ENCODE assay signal across 4 cellular contexts in the genomic region with DNA sequence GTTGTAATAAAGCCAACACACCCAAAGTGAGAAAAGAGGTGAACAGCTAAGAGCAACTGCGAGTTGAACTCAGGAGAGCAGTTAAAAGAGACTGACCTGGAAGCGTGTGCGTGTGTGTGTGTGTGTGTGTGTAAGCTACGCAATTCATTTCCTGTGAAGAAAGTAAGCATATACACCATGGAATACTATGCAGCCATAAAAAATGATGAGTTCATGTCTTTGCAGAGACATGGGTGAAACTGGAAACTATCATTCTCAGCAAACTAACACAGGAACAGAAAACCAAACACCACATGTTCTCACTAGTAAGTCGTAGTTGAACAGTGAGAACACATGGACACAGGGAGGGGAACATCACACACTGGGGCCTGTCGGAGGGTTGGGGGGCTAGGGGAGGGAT.
A peak's percentile ranks its signal among the peaks of the same experiment; 100 is the strongest.
TF ChIP-seq lines count a peak whose summit lies in the region.

No MANE protein-coding gene starts in this region.

TF ChIP-seq in HEK293, 187 proteins besides CTCF, POLR2A, EP300 and RAD21:
- peak; percentile 94 for TF ChIP-seq ZNF146 (tag by site-specific recombination; IDR thresholded peaks at IDR 0.05)

TF ChIP-seq in K562, 482 proteins besides CTCF, POLR2A, EP300 and RAD21:
- TF ChIP-seq RBM25 (IDR thresholded peaks at IDR 0.05; ENCODE audit: low read depth, low read length, severe bottlenecking) (peak; percentile 21), BCOR (IDR thresholded peaks at IDR 0.05) (0 out of 2 replicates have a peak, but pooled peaks have one; percentile 12), ZNF146 (CRISPR knock-in tag; IDR thresholded peaks at IDR 0.05; ENCODE audit: unreplicated experiment) (peak; percentile 87), KDM1A (IDR thresholded peaks at IDR 0.05) (0 out of 4 replicates have a peak, but pooled peaks of 1 of the 2 experiments have one; percentile 25)

TF ChIP-seq in H1, 55 proteins besides CTCF, POLR2A, EP300 and RAD21:
- TF ChIP-seq KDM1A (IDR thresholded peaks at IDR 0.05; ENCODE audit: borderline replicate concordance, low read length): peak; percentile 33; the same call in 1 of the 2 replicates

TF ChIP-seq in HepG2, 621 proteins besides CTCF, POLR2A, EP300 and RAD21:
- TF ChIP-seq, protein P1, sequence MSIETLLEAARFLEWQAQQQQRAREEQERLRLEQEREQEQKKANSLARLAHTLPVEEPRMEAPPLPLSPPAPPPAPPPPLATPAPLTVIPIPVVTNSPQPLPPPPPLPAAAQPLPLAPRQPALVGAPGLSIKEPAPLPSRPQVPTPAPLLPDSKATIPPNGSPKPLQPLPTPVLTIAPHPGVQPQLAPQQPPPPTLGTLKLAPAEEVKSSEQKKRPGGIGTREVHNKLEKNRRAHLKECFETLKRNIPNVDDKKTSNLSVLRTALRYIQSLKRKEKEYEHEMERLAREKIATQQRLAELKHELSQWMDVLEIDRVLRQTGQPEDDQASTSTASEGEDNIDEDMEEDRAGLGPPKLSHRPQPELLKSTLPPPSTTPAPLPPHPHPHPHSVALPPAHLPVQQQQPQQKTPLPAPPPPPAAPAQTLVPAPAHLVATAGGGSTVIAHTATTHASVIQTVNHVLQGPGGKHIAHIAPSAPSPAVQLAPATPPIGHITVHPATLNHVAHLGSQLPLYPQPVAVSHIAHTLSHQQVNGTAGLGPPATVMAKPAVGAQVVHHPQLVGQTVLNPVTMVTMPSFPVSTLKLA (IDR thresholded peaks at IDR 0.05): 0 out of 2 replicates have a peak, but pooled peaks have one; percentile 5
